ENCODE assay signal across 15 cellular contexts in the genomic region with DNA sequence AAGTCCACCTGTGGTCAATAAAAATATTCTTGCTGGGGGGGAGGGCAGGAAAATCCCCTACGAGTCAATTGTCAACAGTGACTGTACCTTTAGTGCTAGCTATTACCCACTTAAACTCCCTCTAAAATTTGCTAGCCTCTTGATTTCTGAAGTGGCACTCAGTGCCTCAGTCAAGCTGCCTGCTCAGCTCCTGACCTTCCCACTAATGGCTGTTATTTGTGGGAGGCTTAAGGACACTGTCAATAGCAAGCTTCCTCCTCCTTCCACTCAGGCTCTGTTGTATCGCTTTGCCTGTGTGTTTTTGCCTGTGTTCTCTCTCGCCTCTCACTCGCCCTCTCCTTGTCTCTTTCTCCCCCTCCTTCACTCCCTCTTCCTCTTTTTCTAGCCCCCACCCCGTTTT.
DNase-seq lines count a peak whose midpoint lies in the region; ATAC-seq, FAIRE-seq and TF ChIP-seq lines count a peak whose summit lies in the region.
"Had no signal": no experiment of that assay in that cellular context is flagged by ENCODE, and none has a peak within 500 bp of the region (broad histone marks: within the 10 kb centered on the region; RNA-seq: fewer than 3 reads in every experiment).

No MANE protein-coding gene starts in this region.

- no peaks in the 10 kb centered on the region for H4K20me1 ChIP-seq in neural cell (ENCODE audit: insufficient read depth)

- DNase-seq in H54 (ENCODE audit: insufficient read length, low spot score) (no peak), NCI-H2107 (lab: John Stamatoyannopoulos, UW) (peak; percentile 38), WTC11 (ENCODE audit: low spot score) (no peak), NCI-H1694 treated with DMSO at 0.1 percent for 48 hours (lab: John Stamatoyannopoulos, UW) (no peak), GM19238 (ENCODE audit: insufficient read length, low spot score) (no peak), SIG-M5 (lab: John Stamatoyannopoulos, UW) (no peak)
- DNase-seq: activated naive CD4-positive, alpha-beta T cell; stimulated activated CD4-positive, alpha-beta T cell treated with anti-CD3 and anti-CD28 coated beads, Interleukin-2, amount 100 ng/mL, for 48 hours; stimulated activated naive CD4-positive, alpha-beta T cell had no signal

- peak overlapping the region; percentile 57 for H3K4me3 Mint-ChIP-seq in WTC11
- H3K4me3 Mint-ChIP-seq: central memory CD8-positive, alpha-beta T cell; mesothelial cell of epicardium had no signal

- no peak overlapping the region for H3K9ac ChIP-seq in neural cell (ENCODE audit: low read length)

- CTCF ChIA-PET in WTC11 (lab: Charles Lee), result interaction anchor here (0.8 to 1.4 kb wide), 4 partner anchors 9 to 463 kb away, joined by 3 to 4 read pairs (median 3); no protein-coding TSS in a partner anchor

- peaks cover 2% of the 10 kb centered on the region for H3F3A ChIP-seq in neural cell (ENCODE audit: insufficient read depth, low read length, poor library complexity, severe bottlenecking)

- no peaks in the 10 kb centered on the region for H3K9me2 ChIP-seq in neural cell (ENCODE audit: insufficient read depth, low read length)

- H3K4me1 Mint-ChIP-seq in WTC11, result peaks cover 88% of the 10 kb centered on the region
- H3K4me1 Mint-ChIP-seq: central memory CD8-positive, alpha-beta T cell had no signal

- peak; percentile 60 for FAIRE-seq in H54 (lab: Jason Lieb, UNC)
- FAIRE-seq: TTC549 had no signal

- no peaks in the 10 kb centered on the region for H3K9me3 ChIP-seq in neural cell (ENCODE audit: low read length)
- H3K9me3 ChIP-seq: prostate gland had no signal

- no peak overlapping the region for H3K4me2 ChIP-seq in neural cell (ENCODE audit: low read length)

- H3K27me3 ChIP-seq in neural cell (ENCODE audit: insufficient read depth, low read depth, low read length), result peaks cover 15% of the 10 kb centered on the region

- no peaks in the 10 kb centered on the region for H3K9me3 Mint-ChIP-seq in WTC11
- H3K9me3 Mint-ChIP-seq: mesothelial cell of epicardium had no signal

- no peaks in the 10 kb centered on the region for H3K36me3 ChIP-seq in neural cell (ENCODE audit: insufficient read depth, low read length)
- H3K36me3 ChIP-seq: prostate gland had no signal

- no peak for TF ChIP-seq CTCF in WTC11 (IDR thresholded peaks at IDR 0.05)
- TF ChIP-seq CTCF in neural cell (IDR thresholded peaks at IDR 0.05; ENCODE audit: poor library complexity, severe bottlenecking), result no peak

- H3K4me3 ChIP-seq in neural cell (ENCODE audit: low read length), result peak overlapping the region; percentile 2
- H3K4me3 ChIP-seq: prostate gland had no signal

- POLR2A ChIA-PET in WTC11 (lab: Charles Lee), result interaction anchor here (1.3 kb wide), 1 partner anchor 140 kb away, joined by 3 read pairs; a partner anchor contains a TSS

- H3K27me3 Mint-ChIP-seq in WTC11 (ENCODE audit: low read depth), result no peaks in the 10 kb centered on the region; the same call in 1 of the 2 replicates

- TF ChIP-seq RAD21 in neural cell (conservative IDR thresholded peaks at IDR 0.05), result no peak

- peak overlapping the region; percentile 35 for H3K27ac Mint-ChIP-seq in WTC11
- H3K27ac Mint-ChIP-seq: mesothelial cell of epicardium had no signal

- H3K27ac ChIP-seq in neural cell (ENCODE audit: low read length), result no peak overlapping the region
- H3K27ac ChIP-seq: prostate gland had no signal

- no peak overlapping the region for H2AFZ ChIP-seq in neural cell (ENCODE audit: low read depth, low read length)

- H3K36me3 Mint-ChIP-seq in WTC11, result no peaks in the 10 kb centered on the region
- H3K36me3 Mint-ChIP-seq: mesothelial cell of epicardium had no signal

- no peak for TF ChIP-seq POLR2A in H54 (IDR thresholded peaks at IDR 0.05; ENCODE audit: low read depth, low read length)

- ATAC-seq in WTC11, result no peak
- no peak for ATAC-seq in HG03135 (IDR thresholded peaks at IDR 0.05; ENCODE audit: unreplicated experiment)

- no peak for TF ChIP-seq EP300 in neural cell (conservative IDR thresholded peaks at IDR 0.05; ENCODE audit: poor library complexity, severe bottlenecking)

- no peaks in the 10 kb centered on the region for H3K79me2 ChIP-seq in neural cell (replicated peaks; ENCODE audit: insufficient read depth, low read length)

TF ChIP-seq in WTC11, 78 proteins besides CTCF, POLR2A, EP300 and RAD21 (continues in another document):
- TF ChIP-seq TEAD4 (CRISPR knock-in tag; IDR thresholded peaks at IDR 0.05) (no peak), ZNF416 (CRISPR knock-in tag; IDR thresholded peaks at IDR 0.05) (no peak)
- TF ChIP-seq, protein P1, sequence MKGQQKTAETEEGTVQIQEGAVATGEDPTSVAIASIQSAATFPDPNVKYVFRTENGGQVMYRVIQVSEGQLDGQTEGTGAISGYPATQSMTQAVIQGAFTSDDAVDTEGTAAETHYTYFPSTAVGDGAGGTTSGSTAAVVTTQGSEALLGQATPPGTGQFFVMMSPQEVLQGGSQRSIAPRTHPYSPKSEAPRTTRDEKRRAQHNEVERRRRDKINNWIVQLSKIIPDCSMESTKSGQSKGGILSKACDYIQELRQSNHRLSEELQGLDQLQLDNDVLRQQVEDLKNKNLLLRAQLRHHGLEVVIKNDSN (CRISPR knock-in tag; IDR thresholded peaks at IDR 0.05), result no peak
- TF ChIP-seq, protein P2, sequence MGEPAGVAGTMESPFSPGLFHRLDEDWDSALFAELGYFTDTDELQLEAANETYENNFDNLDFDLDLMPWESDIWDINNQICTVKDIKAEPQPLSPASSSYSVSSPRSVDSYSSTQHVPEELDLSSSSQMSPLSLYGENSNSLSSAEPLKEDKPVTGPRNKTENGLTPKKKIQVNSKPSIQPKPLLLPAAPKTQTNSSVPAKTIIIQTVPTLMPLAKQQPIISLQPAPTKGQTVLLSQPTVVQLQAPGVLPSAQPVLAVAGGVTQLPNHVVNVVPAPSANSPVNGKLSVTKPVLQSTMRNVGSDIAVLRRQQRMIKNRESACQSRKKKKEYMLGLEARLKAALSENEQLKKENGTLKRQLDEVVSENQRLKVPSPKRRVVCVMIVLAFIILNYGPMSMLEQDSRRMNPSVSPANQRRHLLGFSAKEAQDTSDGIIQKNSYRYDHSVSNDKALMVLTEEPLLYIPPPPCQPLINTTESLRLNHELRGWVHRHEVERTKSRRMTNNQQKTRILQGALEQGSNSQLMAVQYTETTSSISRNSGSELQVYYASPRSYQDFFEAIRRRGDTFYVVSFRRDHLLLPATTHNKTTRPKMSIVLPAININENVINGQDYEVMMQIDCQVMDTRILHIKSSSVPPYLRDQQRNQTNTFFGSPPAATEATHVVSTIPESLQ (CRISPR knock-in tag; IDR thresholded peaks at IDR 0.05), result no peak

TF ChIP-seq in neural cell, 6 proteins besides CTCF, POLR2A, EP300 and RAD21:
- peak; percentile 35 for TF ChIP-seq POLR2AphosphoS5 (IDR thresholded peaks at IDR 0.05)
- TF ChIP-seq, protein P3, sequence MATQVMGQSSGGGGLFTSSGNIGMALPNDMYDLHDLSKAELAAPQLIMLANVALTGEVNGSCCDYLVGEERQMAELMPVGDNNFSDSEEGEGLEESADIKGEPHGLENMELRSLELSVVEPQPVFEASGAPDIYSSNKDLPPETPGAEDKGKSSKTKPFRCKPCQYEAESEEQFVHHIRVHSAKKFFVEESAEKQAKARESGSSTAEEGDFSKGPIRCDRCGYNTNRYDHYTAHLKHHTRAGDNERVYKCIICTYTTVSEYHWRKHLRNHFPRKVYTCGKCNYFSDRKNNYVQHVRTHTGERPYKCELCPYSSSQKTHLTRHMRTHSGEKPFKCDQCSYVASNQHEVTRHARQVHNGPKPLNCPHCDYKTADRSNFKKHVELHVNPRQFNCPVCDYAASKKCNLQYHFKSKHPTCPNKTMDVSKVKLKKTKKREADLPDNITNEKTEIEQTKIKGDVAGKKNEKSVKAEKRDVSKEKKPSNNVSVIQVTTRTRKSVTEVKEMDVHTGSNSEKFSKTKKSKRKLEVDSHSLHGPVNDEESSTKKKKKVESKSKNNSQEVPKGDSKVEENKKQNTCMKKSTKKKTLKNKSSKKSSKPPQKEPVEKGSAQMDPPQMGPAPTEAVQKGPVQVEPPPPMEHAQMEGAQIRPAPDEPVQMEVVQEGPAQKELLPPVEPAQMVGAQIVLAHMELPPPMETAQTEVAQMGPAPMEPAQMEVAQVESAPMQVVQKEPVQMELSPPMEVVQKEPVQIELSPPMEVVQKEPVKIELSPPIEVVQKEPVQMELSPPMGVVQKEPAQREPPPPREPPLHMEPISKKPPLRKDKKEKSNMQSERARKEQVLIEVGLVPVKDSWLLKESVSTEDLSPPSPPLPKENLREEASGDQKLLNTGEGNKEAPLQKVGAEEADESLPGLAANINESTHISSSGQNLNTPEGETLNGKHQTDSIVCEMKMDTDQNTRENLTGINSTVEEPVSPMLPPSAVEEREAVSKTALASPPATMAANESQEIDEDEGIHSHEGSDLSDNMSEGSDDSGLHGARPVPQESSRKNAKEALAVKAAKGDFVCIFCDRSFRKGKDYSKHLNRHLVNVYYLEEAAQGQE (IDR thresholded peaks at IDR 0.05; ENCODE audit: borderline replicate concordance), result no peak
